23 cellular contexts compared by ENCODE assay signal in the genomic region with DNA sequence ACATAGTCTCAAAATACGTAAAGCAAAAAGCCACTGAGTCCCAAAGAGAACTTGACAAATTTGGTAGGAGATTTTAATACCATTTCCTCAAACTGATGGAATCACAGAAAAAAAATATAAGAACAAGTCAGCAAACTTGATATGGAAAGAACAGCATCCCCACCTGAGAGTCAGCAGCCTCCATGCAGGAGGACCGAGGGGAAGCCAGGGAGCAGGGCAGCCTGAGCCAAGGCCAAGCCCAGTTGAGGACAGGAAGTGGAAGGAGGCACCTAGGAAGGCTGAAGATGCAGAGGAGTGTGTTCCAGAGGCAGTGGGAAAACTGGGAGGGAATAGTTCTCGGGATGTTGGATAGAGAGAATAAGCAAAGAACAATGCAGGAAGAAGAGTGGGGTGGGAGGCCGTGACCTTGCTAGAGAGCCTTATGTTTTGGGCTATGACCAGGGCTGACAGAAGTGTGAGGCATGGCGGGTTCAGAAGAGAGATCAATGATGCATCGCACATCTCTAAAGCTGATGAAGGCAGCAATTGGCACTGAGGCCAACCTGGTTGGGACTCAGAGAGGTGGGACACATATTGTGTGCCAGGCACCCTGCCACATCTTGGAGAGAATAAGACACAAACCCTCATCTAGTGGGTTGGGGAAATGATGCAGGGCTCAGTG. TPM values are rescaled to one million over a fixed set of nuclear protein-coding genes. Genes with fewer than 3 reads are reported as not detected.
DNase-seq lines count a peak whose midpoint lies in the region; ATAC-seq and TF ChIP-seq lines count a peak whose summit lies in the region.
"Had no signal": no experiment of that assay in that cellular context is flagged by ENCODE, and none has a peak within 500 bp of the region (broad histone marks: within the 10 kb centered on the region; RNA-seq: fewer than 3 reads in every experiment).

No MANE protein-coding gene starts in this region.

- no peaks in the 10 kb centered on the region for H3K36me3 ChIP-seq in liver (ENCODE audit: control insufficient read depth in 4 of 4, insufficient read depth in 3 of 4, low read depth in 1 of 4, low read length in 3 of 4)
- no peaks in the 10 kb centered on the region for H3K36me3 ChIP-seq in sigmoid colon
- H3K36me3 ChIP-seq: HAP-1 had no signal

- no peak for TF ChIP-seq POLR2A in sigmoid colon (IDR thresholded peaks at IDR 0.05)

- intact Hi-C loops in sigmoid colon (cut with DNase I): no loop called here

- H3K4me1 ChIP-seq in liver (ENCODE audit: control insufficient read depth in 4 of 4, insufficient read depth in 4 of 4, low read length in 3 of 4) (peaks cover 18 to 39% (median 33%) of the 10 kb centered on the region in 4 donors), sigmoid colon (no peaks in the 10 kb centered on the region)
- H3K4me1 ChIP-seq: HAP-1 had no signal

- WGBS in liver: 68% methylated on average over 6 of the region's 6 CpGs
- 81 to 90% methylated on average over 6 of the region's 6 CpGs for WGBS in sigmoid colon, 2 donors

- no peak overlapping the region for H3K4me3 ChIP-seq in liver (ENCODE audit: low read depth in 1 of 3, low read length in 3 of 3)
- H3K4me3 ChIP-seq in sigmoid colon: no peak overlapping the region
- H3K4me3 ChIP-seq: A549, GM23248, HAP-1 had no signal

- ATAC-seq in GM19328 (IDR thresholded peaks at IDR 0.05; ENCODE audit: unreplicated experiment) (no peak), HG02981 (IDR thresholded peaks at IDR 0.05; ENCODE audit: unreplicated experiment) (no peak), HG03439 (IDR thresholded peaks at IDR 0.05; ENCODE audit: unreplicated experiment) (no peak)
- ATAC-seq: A549 had no signal

- DNase-seq in sigmoid colon: peak; percentile 54
- no peak for DNase-seq in stimulated activated CD4-positive, alpha-beta T cell treated with anti-CD3 and anti-CD28 coated beads, Interleukin-12 subunit alpha, Interleukin-12 subunit beta, amount 100 ng/mL, for 4 hours
- DNase-seq: C1 segment of cervical spinal cord, GM23248, KG1, MV-4-11, NCI-H1417, NCI-H187, NCI-H2107, NCI-H2227 treated with DMSO at 0.1 percent for 48 hours, NCI-H510A treated with DMSO at 0.1 percent for 48 hours, NCI-H774, SHP77, SK-N-SH had no signal

- no peak for TF ChIP-seq EP300 in sigmoid colon (IDR thresholded peaks at IDR 0.05)

- TF ChIP-seq RAD21 in liver (IDR thresholded peaks at IDR 0.05): no peak

- H3K27me3 ChIP-seq in liver (ENCODE audit: control insufficient read depth in 4 of 4, insufficient read depth in 4 of 4, low read length in 3 of 4) (no peaks in the 10 kb centered on the region), sigmoid colon (no peaks in the 10 kb centered on the region)

- no peak for TF ChIP-seq CTCF in 22Rv1 (IDR thresholded peaks at IDR 0.05)
- TF ChIP-seq CTCF in VCaP (conservative IDR thresholded peaks at IDR 0.05): no peak
- no peak for TF ChIP-seq CTCF in liver (IDR thresholded peaks at IDR 0.05; ENCODE audit: low read depth, low read length, missing input control)
- no peak for TF ChIP-seq CTCF in sigmoid colon (IDR thresholded peaks at IDR 0.05)

- H3K9me3 ChIP-seq in liver (ENCODE audit: control insufficient read depth in 4 of 4, low read length in 3 of 4) (no peaks in the 10 kb centered on the region), sigmoid colon (no peaks in the 10 kb centered on the region)
- H3K9me3 ChIP-seq: A549, HAP-1, SK-N-SH had no signal

- peak overlapping the region; percentile 99 for H3K27ac ChIP-seq in 22Rv1
- peak overlapping the region; percentile 74 for H3K27ac ChIP-seq in VCaP
- H3K27ac ChIP-seq in liver (ENCODE audit: low read depth in 1 of 2, low read length in 2 of 2): peak overlapping the region; percentile 92 to 94
- no peak overlapping the region for H3K27ac ChIP-seq in sigmoid colon

- peak overlapping the region in 1 of 2 donors; percentile 44 for H3K9ac ChIP-seq in liver (ENCODE audit: low read depth in 1 of 2, low read length in 2 of 2)
- H3K9ac ChIP-seq: SK-N-SH had no signal

TF ChIP-seq in liver, 16 proteins besides CTCF, POLR2A, EP300 and RAD21:
- TF ChIP-seq TAF1 (conservative IDR thresholded peaks at IDR 0.05) (no peak), RXRA (IDR thresholded peaks at IDR 0.05) (no peak), SP1 (IDR thresholded peaks at IDR 0.05) (no peak), MAX (IDR thresholded peaks at IDR 0.05) (no peak)

RNA-seq across cellular contexts. Expression of gene APOA4, which starts 15.4 kb away (rescaled TPM):
- 100 to 1,000 TPM in 1 of 2 donors, under 1 TPM in 1; 0.89 to 171 TPM for total RNA-seq in liver
- 100 to 1,000 TPM in 1 of 2 donors, 10 to 100 TPM in 1; 90.5 to 382 TPM for polyA plus RNA-seq in liver
- total RNA-seq in sigmoid colon: not detected
- 1 to 10 TPM in 2 of 3 donors, under 1 TPM in 1; 0.04 to 5.3 (median 3.0) TPM for polyA plus RNA-seq in sigmoid colon
- total RNA-seq: GM23248, OCI-LY7 had no signal
- polyA plus RNA-seq: A549, GM23248, SK-N-SH had no signal

RNA-seq across cellular contexts. Expression of gene APOA5, which starts 16.1 kb away (rescaled TPM):
- total RNA-seq in liver (1,000 to 10,000 TPM in 1 of 2 donors, 1 to 10 TPM in 1; 7.3 to 1,045 TPM), sigmoid colon (not detected)
- polyA plus RNA-seq in liver (100 to 1,000 TPM; 481 to 996 TPM), sigmoid colon (not detected)
- total RNA-seq: GM23248, OCI-LY7 had no signal
- polyA plus RNA-seq: A549, GM23248, SK-N-SH had no signal

RNA-seq across cellular contexts. Expression of gene ZPR1, which starts 19.9 kb away (rescaled TPM):
- total RNA-seq in liver (10 to 100 TPM in 1 of 2 donors, 1 to 10 TPM in 1; 9.4 to 56.1 TPM), sigmoid colon (10 to 100 TPM; 14.7 to 28.6 (median 21.0) TPM)
- polyA plus RNA-seq in liver (10 to 100 TPM; 17.9 to 18.8 TPM), sigmoid colon (10 to 100 TPM; 16.8 to 22.5 (median 17.3) TPM)

RNA-seq across cellular contexts. Expression of gene APOC3, which starts 22.0 kb away (rescaled TPM):
- total RNA-seq in liver (1,000 to 10,000 TPM in 1 of 2 donors, 100 to 1,000 TPM in 1; 608 to 5,828 TPM), sigmoid colon (not detected)
- polyA plus RNA-seq in liver (over 10,000 TPM; 12,787 to 24,129 TPM), sigmoid colon (1 to 10 TPM in 1 of 3 donors, under 1 TPM in 1, not detected in 1; 0.19 to 4.4 TPM)
- total RNA-seq: GM23248, OCI-LY7 had no signal
- polyA plus RNA-seq: A549, GM23248, SK-N-SH had no signal

RNA-seq across cellular contexts. Expression of gene APOA1, which starts 29.7 kb away (rescaled TPM):
- 1,000 to 10,000 TPM; 4,271 to 5,120 TPM for total RNA-seq in liver
- over 10,000 TPM; 12,059 to 17,093 TPM for polyA plus RNA-seq in liver
- total RNA-seq in sigmoid colon: under 1 TPM in 2 of 4 donors, not detected in 2; 0.54 to 0.55 TPM
- 1 to 10 TPM in 2 of 3 donors, under 1 TPM in 1; 0.32 to 3.0 (median 2.8) TPM for polyA plus RNA-seq in sigmoid colon
- total RNA-seq: GM23248 had no signal

Comparison
In these comparisons a context has a peak if more than half of its experiments do, and no peak if none do; other contexts are left out.
1. H3K27ac ChIP-seq: peak in 22Rv1 (single experiment), VCaP (single experiment) and liver (2 of 2); none in sigmoid colon (0 of 4).
2. RNA of gene APOA5, which starts 16.1 kb away (total RNA-seq): 7.3 to 1,045 TPM in liver; not detected in sigmoid colon; every median in the first group is over 4 times any median in the second.